37 cellular contexts compared by ENCODE assay signal in the genomic region with DNA sequence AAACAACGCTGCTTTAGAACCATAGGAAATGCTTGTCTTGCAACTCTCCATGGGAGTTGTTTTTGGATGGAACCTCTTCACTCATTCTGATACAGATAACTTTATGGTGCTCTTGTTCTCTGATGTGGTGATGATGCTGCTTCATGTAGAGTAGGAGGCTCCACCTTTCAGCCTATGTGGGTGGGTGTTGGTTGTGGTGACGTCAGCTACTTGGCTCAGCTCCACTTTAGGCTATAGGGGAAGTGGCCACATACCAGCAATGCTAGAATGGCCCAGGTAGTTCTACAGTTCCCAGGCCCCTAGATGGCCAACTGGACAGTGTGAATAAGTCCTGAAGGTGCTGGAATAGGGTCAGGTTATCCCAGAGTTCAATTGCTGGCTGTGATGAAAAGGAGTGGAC.
"Had no signal": no experiment of that assay in that cellular context is flagged by ENCODE, and none has a peak within 500 bp of the region (broad histone marks: within the 10 kb centered on the region; RNA-seq: fewer than 3 reads in every experiment).

No MANE protein-coding gene starts in this region.

- H3K9me3 Mint-ChIP-seq: activated CD4-positive, alpha-beta memory T cell treated with anti-CD3 and anti-CD28 coated beads for 36 hours; activated CD4-positive, alpha-beta T cell treated with anti-CD3 and anti-CD28 coated beads, Interleukin-2, amount 10 ng/mL, durations not matched to agents 24 days and 14 days; activated CD8-positive, alpha-beta T cell treated with anti-CD3 and anti-CD28 coated beads for 36 hours; activated naive CD4-positive, alpha-beta T cell treated with anti-CD3 and anti-CD28 coated beads for 36 hours; activated naive CD4-positive, alpha-beta T cell treated with anti-CD3 and anti-CD28 coated beads, Interleukin-2, amount 50 U/mL, for 72 hours; activated naive CD8-positive, alpha-beta T cell treated with anti-CD3 and anti-CD28 coated beads for 36 hours; activated T-cell treated with anti-CD3 and anti-CD28 coated beads, Interleukin-2, amount 50 U/mL, for 4 hours; activated T-helper 1 cell treated with anti-CD3 and anti-CD28 coated beads, Interleukin-12 subunit alpha, Interleukin-12 subunit beta, Interleukin-2, Interleukin-4 antibody, amounts not matched to agents 30 ng/mL and 10 ng/mL and 1 ng/mL, durations not matched to agents 14 hours and 24 hours and 36 hours; activated T-helper 17 cell treated with anti-CD3 and anti-CD28 coated beads, Interleukin-2, amount 50 U/mL, for 72 hours; T-helper 2 cell treated with Interferon-gamma antibody and Interleukin-4, amounts not matched to agents 5 μg/mL and 100 μg/mL, for 36 hours had no signal

- H3K36me3 Mint-ChIP-seq: activated CD4-positive, alpha-beta memory T cell treated with anti-CD3 and anti-CD28 coated beads for 36 hours; activated naive CD4-positive, alpha-beta T cell treated with anti-CD3 and anti-CD28 coated beads, Interleukin-2, amount 50 U/mL, for 72 hours; activated naive CD8-positive, alpha-beta T cell treated with anti-CD3 and anti-CD28 coated beads for 36 hours; WTC11 had no signal

- ATAC-seq: activated CD4-positive, CD25-positive, alpha-beta regulatory T cell treated with anti-CD3 and anti-CD28 coated beads, Interleukin-2, amount 50 U/mL, for 24 hours; activated CD8-positive, alpha-beta T cell treated with anti-CD3 and anti-CD28 coated beads for 36 hours; activated naive CD4-positive, alpha-beta T cell treated with anti-CD3 and anti-CD28 coated beads, Interleukin-2, amount 50 U/mL, for 72 hours; activated T-cell treated with anti-CD3 and anti-CD28 coated beads, Interleukin-2, amount 50 U/mL, for 4 hours; activated T-cell treated with anti-CD3 and anti-CD28 coated beads, Interleukin-2, amount 50 U/mL, for 72 hours; activated T-helper 17 cell treated with anti-CD3 and anti-CD28 coated beads, Interleukin-2, amount 50 U/mL, for 72 hours; body of pancreas; WTC11 had no signal

- H3K4me3 Mint-ChIP-seq: activated CD4-positive, alpha-beta memory T cell treated with anti-CD3 and anti-CD28 coated beads for 36 hours; activated CD4-positive, alpha-beta T cell treated with anti-CD3 and anti-CD28 coated beads, Interleukin-2, amount 10 ng/mL, durations not matched to agents 24 days and 14 days; activated CD8-positive, alpha-beta T cell treated with anti-CD3 and anti-CD28 coated beads for 36 hours; activated naive CD4-positive, alpha-beta T cell treated with anti-CD3 and anti-CD28 coated beads for 36 hours; activated naive CD8-positive, alpha-beta T cell treated with anti-CD3 and anti-CD28 coated beads for 36 hours; activated T-cell treated with anti-CD3 and anti-CD28 coated beads, Interleukin-2, amount 50 U/mL, for 4 hours; activated T-cell treated with anti-CD3 and anti-CD28 coated beads, Interleukin-2, amount 50 U/mL, for 72 hours; activated T-helper 1 cell treated with anti-CD3 and anti-CD28 coated beads, Interleukin-12 subunit alpha, Interleukin-12 subunit beta, Interleukin-2, Interleukin-4 antibody, amounts not matched to agents 30 ng/mL and 10 ng/mL and 1 ng/mL, durations not matched to agents 14 hours and 24 hours and 36 hours; activated T-helper 17 cell treated with anti-CD3 and anti-CD28 coated beads, Interleukin-2, amount 50 U/mL, for 72 hours; T-helper 2 cell treated with Interferon-gamma antibody and Interleukin-4, amounts not matched to agents 5 μg/mL and 100 μg/mL, for 36 hours; WTC11 had no signal

- H3K27me3 Mint-ChIP-seq: activated CD4-positive, alpha-beta memory T cell treated with anti-CD3 and anti-CD28 coated beads for 36 hours; activated CD4-positive, alpha-beta T cell treated with anti-CD3 and anti-CD28 coated beads, Interleukin-2, amount 10 ng/mL, durations not matched to agents 24 days and 14 days; activated CD8-positive, alpha-beta T cell treated with anti-CD3 and anti-CD28 coated beads for 36 hours; activated naive CD8-positive, alpha-beta T cell treated with anti-CD3 and anti-CD28 coated beads for 36 hours; activated T-helper 17 cell treated with anti-CD3 and anti-CD28 coated beads, Interleukin-2, amount 50 U/mL, for 72 hours had no signal

- H3K36me3 ChIP-seq: adrenal gland, brain microvascular endothelial cell, breast epithelium, WERI-Rb-1 had no signal

- H3K27ac Mint-ChIP-seq: activated CD4-positive, alpha-beta memory T cell treated with anti-CD3 and anti-CD28 coated beads for 36 hours; activated CD4-positive, alpha-beta T cell treated with anti-CD3 and anti-CD28 coated beads, Interleukin-2, amount 10 ng/mL, durations not matched to agents 24 days and 14 days; activated CD8-positive, alpha-beta T cell treated with anti-CD3 and anti-CD28 coated beads for 36 hours; activated naive CD4-positive, alpha-beta T cell treated with anti-CD3 and anti-CD28 coated beads for 36 hours; activated naive CD4-positive, alpha-beta T cell treated with anti-CD3 and anti-CD28 coated beads, Interleukin-2, amount 50 U/mL, for 72 hours; activated naive CD8-positive, alpha-beta T cell treated with anti-CD3 and anti-CD28 coated beads for 36 hours; activated T-cell treated with anti-CD3 and anti-CD28 coated beads, Interleukin-2, amount 50 U/mL, for 72 hours; activated T-helper 1 cell treated with anti-CD3 and anti-CD28 coated beads, Interleukin-12 subunit alpha, Interleukin-12 subunit beta, Interleukin-2, Interleukin-4 antibody, amounts not matched to agents 30 ng/mL and 10 ng/mL and 1 ng/mL, durations not matched to agents 14 hours and 24 hours and 36 hours; activated T-helper 17 cell treated with anti-CD3 and anti-CD28 coated beads, Interleukin-2, amount 50 U/mL, for 72 hours; T-helper 2 cell treated with Interferon-gamma antibody and Interleukin-4, amounts not matched to agents 5 μg/mL and 100 μg/mL, for 36 hours; WTC11 had no signal

- H3K27me3 ChIP-seq: adrenal gland, body of pancreas, brain microvascular endothelial cell had no signal

- H3K4me3 ChIP-seq: adrenal gland, body of pancreas, breast epithelium had no signal

- H3K4me1 ChIP-seq: adrenal gland, body of pancreas, breast epithelium had no signal

- FAIRE-seq: astrocyte, colon had no signal

- H3K9me3 ChIP-seq: adrenal gland, body of pancreas, breast epithelium had no signal

- H3K27ac ChIP-seq: adrenal gland, body of pancreas, brain microvascular endothelial cell, breast epithelium, WERI-Rb-1 had no signal

- DNase-seq: activated CD4-positive, alpha-beta memory T cell treated with anti-CD3 and anti-CD28 coated beads for 36 hours; activated CD4-positive, alpha-beta T cell treated with anti-CD3 and anti-CD28 coated beads for 1 hour; activated CD4-positive, alpha-beta T cell treated with anti-CD3 and anti-CD28 coated beads for 4 hours; activated CD4-positive, alpha-beta T cell treated with anti-CD3 and anti-CD28 coated beads, Interleukin-2, amount 10 ng/mL, durations not matched to agents 24 days and 14 days; activated CD4-positive, alpha-beta T cell treated with anti-CD3 and anti-CD28 coated beads, Interleukin-2, amount 50 U/mL, for 1 hour; activated CD4-positive, alpha-beta T cell treated with anti-CD3 and anti-CD28 coated beads, Interleukin-2, amount 50 U/mL, for 4 hours; activated CD4-positive, CD25-positive, alpha-beta regulatory T cell; activated CD8-positive, alpha-beta memory T cell treated with anti-CD3 and anti-CD28 coated beads, Interleukin-2, amount 50 U/mL, for 4 hours; activated CD8-positive, alpha-beta T cell treated with anti-CD3 and anti-CD28 coated beads for 36 hours; activated effector memory CD4-positive, alpha-beta T cell treated with anti-CD3 and anti-CD28 coated beads, Interleukin-2, amount 50 U/mL, for 16 hours; activated gamma-delta T cell treated with Interleukin-2 at 50 U/mL for 16 hours; activated naive CD4-positive, alpha-beta T cell; activated naive CD4-positive, alpha-beta T cell treated with anti-CD3 and anti-CD28 coated beads for 36 hours; activated naive CD4-positive, alpha-beta T cell treated with anti-CD3 and anti-CD28 coated beads, Interleukin-2, amount 50 U/mL, for 16 hours; activated naive CD8-positive, alpha-beta T cell treated with anti-CD3 and anti-CD28 coated beads for 36 hours; activated T-cell treated with anti-CD3 and anti-CD28 coated beads for 4 hours; activated T-cell treated with anti-CD3 and anti-CD28 coated beads, Interleukin-2, amount 50 U/mL, for 1 hour; activated T-cell treated with anti-CD3 and anti-CD28 coated beads, Interleukin-2, amount 50 U/mL, for 4 hours; activated T-cell treated with anti-CD3 and anti-CD28 coated beads, Interleukin-2, amount 50 U/mL, for 72 hours; adrenal gland; amniotic stem cell; aorta; body of pancreas; brain microvascular endothelial cell; central memory CD4-positive, alpha-beta T cell; T-helper 2 cell; T-helper 9 cell; WERI-Rb-1 had no signal

- H3K4me1 Mint-ChIP-seq: activated CD4-positive, alpha-beta T cell treated with anti-CD3 and anti-CD28 coated beads, Interleukin-2, amount 10 ng/mL, durations not matched to agents 24 days and 14 days; activated naive CD8-positive, alpha-beta T cell treated with anti-CD3 and anti-CD28 coated beads for 36 hours; activated T-helper 17 cell treated with anti-CD3 and anti-CD28 coated beads, Interleukin-2, amount 50 U/mL, for 72 hours; WTC11 had no signal
